ENCODE assay signal across 12 cellular contexts in genomic region chr11:20089796-20090653, GRCh38.
DNase-seq lines count a peak whose midpoint lies in the region; ATAC-seq and TF ChIP-seq lines count a peak whose summit lies in the region.
"Had no signal": no experiment of that assay in that cellular context is flagged by ENCODE, and none has a peak within 500 bp of the region (broad histone marks: within the 10 kb centered on the region; RNA-seq: fewer than 3 reads in every experiment).

No MANE protein-coding gene starts in this region.

- ATAC-seq in left lung: peak; percentile 42
- no peak for ATAC-seq in HG03432 (IDR thresholded peaks at IDR 0.05; ENCODE audit: unreplicated experiment)

- in situ Hi-C loops in astrocyte of the spinal cord (cut with HindIII; ENCODE audit: low sequenced_read_pairs): no loop called here

- TF ChIP-seq EP300 in esophagus muscularis mucosa (IDR thresholded peaks at IDR 0.05): no peak

- H3K4me3 ChIP-seq in astrocyte of the spinal cord (ENCODE audit: low read depth, low read length) (no peak overlapping the region), left lung (no peak overlapping the region), esophagus muscularis mucosa (no peak overlapping the region)
- H3K4me3 ChIP-seq: SJSA1, tibial nerve had no signal

- peak; percentile 65 for DNase-seq in DMS153 (lab: John Stamatoyannopoulos, UW)
- DNase-seq in NCI-H146 (lab: John Stamatoyannopoulos, UW): peak; percentile 85
- DNase-seq in astrocyte of the spinal cord (ENCODE audit: low read depth, low spot score): peak; percentile 47
- DNase-seq in left lung: no peak
- DNase-seq in activated naive CD4-positive, alpha-beta T cell (lab: John Stamatoyannopoulos, UW): no peak
- no peak for DNase-seq in D341Med (ENCODE audit: low spot score)
- DNase-seq in esophagus muscularis mucosa (ENCODE audit: extremely low spot score): no peak
- DNase-seq: NCI-H1930 had no signal

- intact Hi-C loops in left lung (cut with DNase I) (no loop called here), esophagus muscularis mucosa (cut with DNase I) (no loop called here)

- H3K4me1 ChIP-seq in left lung: peaks cover 0 to 12% of the 10 kb centered on the region in 2 donors
- peaks cover 0 to 14% (median 9%) of the 10 kb centered on the region in 4 donors for H3K4me1 ChIP-seq in esophagus muscularis mucosa
- H3K4me1 ChIP-seq: SJSA1 had no signal

- no peak overlapping the region for H3K27ac ChIP-seq in left lung
- H3K27ac ChIP-seq in esophagus muscularis mucosa (replicated peaks in 1 of 4): no peak overlapping the region
- H3K27ac ChIP-seq: SJSA1 had no signal

- no peak for TF ChIP-seq POLR2A in esophagus muscularis mucosa (IDR thresholded peaks at IDR 0.05; ENCODE audit: low read depth)

- TF ChIP-seq CTCF in astrocyte of the spinal cord (IDR thresholded peaks at IDR 0.05; ENCODE audit: low read depth, low read length) (no peak), left lung (IDR thresholded peaks at IDR 0.05) (no peak), esophagus muscularis mucosa (IDR thresholded peaks at IDR 0.05) (no peak)

- peaks cover 0 to 18% of the 10 kb centered on the region in 2 donors for H3K36me3 ChIP-seq in left lung
- H3K36me3 ChIP-seq in esophagus muscularis mucosa: peaks cover 6 to 97% (median 75%) of the 10 kb centered on the region in 4 donors

- H3K27me3 ChIP-seq in left lung (no peaks in the 10 kb centered on the region), esophagus muscularis mucosa (no peaks in the 10 kb centered on the region)
- H3K27me3 ChIP-seq: SJSA1, tibial nerve had no signal

- no peaks in the 10 kb centered on the region for H3K9me3 ChIP-seq in left lung
- no peaks in the 10 kb centered on the region for H3K9me3 ChIP-seq in esophagus muscularis mucosa
- H3K9me3 ChIP-seq: Caco-2, SJSA1, tibial nerve had no signal

- WGBS in esophagus muscularis mucosa: 53% methylated on average over 5 of the region's 5 CpGs

Comparison
In these comparisons a context has a peak if more than half of its experiments do, and no peak if none do; other contexts are left out.
1. DNase-seq: peak in DMS153 (single experiment), NCI-H146 (single experiment) and astrocyte of the spinal cord (single experiment); none in left lung (0 of 2), activated naive CD4-positive, alpha-beta T cell (0 of 4), D341Med (single experiment) and esophagus muscularis mucosa (single experiment).